8 cellular contexts compared by ENCODE assay signal in the genomic region with DNA sequence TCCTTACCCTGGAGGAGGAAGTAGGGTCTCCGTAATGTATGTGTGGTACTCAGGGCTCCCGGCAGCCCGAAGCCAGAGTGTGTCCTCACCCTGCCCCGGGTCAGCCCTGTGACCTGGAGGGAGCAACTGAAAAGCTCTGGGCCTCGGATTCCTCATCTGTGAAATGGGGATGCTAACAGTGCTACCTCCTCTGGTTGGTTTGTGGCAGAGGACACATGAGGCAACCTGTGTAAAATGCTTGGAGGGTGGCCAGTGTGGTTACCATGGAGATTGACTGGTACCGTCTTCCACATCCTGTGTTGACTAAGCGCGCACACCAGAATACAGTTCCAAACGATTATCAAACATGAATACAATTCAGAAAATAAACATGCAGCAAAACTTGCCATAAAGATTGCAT.
DNase-seq lines count a peak whose midpoint lies in the region; ATAC-seq lines count a peak whose summit lies in the region.

No MANE protein-coding gene starts in this region.

- no peaks in the 10 kb centered on the region for H3K9me3 Mint-ChIP-seq in memory B cell

- 76 to 82% methylated on average over 9 of the region's 9 CpGs for WGBS in aorta, 2 donors

- H3K27ac ChIP-seq in aorta (ENCODE audit: low read depth in 1 of 2, low read length in 2 of 2) (no peak overlapping the region), Karpas-422 (ENCODE audit: low read length) (no peak overlapping the region)

- no peaks in the 10 kb centered on the region for H3K9me2 ChIP-seq in Karpas-422 (replicated peaks; ENCODE audit: insufficient read depth, low read length)

- no peak overlapping the region for H2AFZ ChIP-seq in Karpas-422 (ENCODE audit: low read length)

- ATAC-seq in left cardiac atrium (peak in 1 of 2 donors; percentile 51), Right ventricle myocardium superior (ENCODE audit: poor library complexity) (no peak), memory B cell (ENCODE audit: low read depth) (peak; percentile 39), aorta (ENCODE audit: low FRiP score) (peak; percentile 34), HG02870 (IDR thresholded peaks at IDR 0.05; ENCODE audit: unreplicated experiment) (no peak), GM21619 (IDR thresholded peaks at IDR 0.05; ENCODE audit: unreplicated experiment) (no peak)

- no peak overlapping the region for H3K9ac ChIP-seq in Karpas-422 (ENCODE audit: low read length)

- H3K4me3 ChIP-seq in aorta (ENCODE audit: low read length in 2 of 2) (no peak overlapping the region), Karpas-422 (ENCODE audit: low read length) (no peak overlapping the region)

- intact Hi-C loops in left cardiac atrium (cut with DNase I) (no loop called here), Right ventricle myocardium superior (cut with DNase I) (no loop called here), aorta (cut with DNase I) (loop anchor here (5.0 to 10.0 kb wide), 3 partner anchors 103 to 706 kb away; no protein-coding TSS in a partner anchor)

- DNase-seq in left cardiac atrium (peak; percentile 38), Right ventricle myocardium superior (no peak), memory B cell (ENCODE audit: low spot score in 2 of 2) (no peak), aorta (peak in 1 of 2 donors; percentile 68), Karpas-422 (no peak)
- DNase-seq in activated effector memory CD4-positive, alpha-beta T cell treated with Interleukin-2 at 50 U/mL for 16 hours, result peak; percentile 75

- H4K20me1 ChIP-seq in Karpas-422 (ENCODE audit: insufficient read depth, low read depth, low read length), result no peaks in the 10 kb centered on the region

- H3K27me3 Mint-ChIP-seq in memory B cell, result peaks cover 3% of the 10 kb centered on the region

- H3K4me3 Mint-ChIP-seq in memory B cell, result no peak overlapping the region

- H3K36me3 ChIP-seq in aorta (ENCODE audit: control insufficient read depth in 1 of 2, insufficient read depth in 2 of 2, low read length in 1 of 2) (no peaks in the 10 kb centered on the region), Karpas-422 (ENCODE audit: insufficient read depth, low read length) (no peaks in the 10 kb centered on the region)

- no peak overlapping the region for H3K4me2 ChIP-seq in Karpas-422 (ENCODE audit: low read depth, low read length, poor library complexity, severe bottlenecking)

- no peaks in the 10 kb centered on the region for H3K4me1 Mint-ChIP-seq in memory B cell

- H3K4me1 ChIP-seq in aorta (ENCODE audit: control insufficient read depth in 1 of 2, insufficient read depth in 2 of 2, low read length in 2 of 2), result peaks cover 0 to 6% of the 10 kb centered on the region in 2 donors
- H3K4me1 ChIP-seq in Karpas-422 (ENCODE audit: low read length), result no peaks in the 10 kb centered on the region

- H3K79me2 ChIP-seq in Karpas-422 (ENCODE audit: low read length), result no peaks in the 10 kb centered on the region

- no peaks in the 10 kb centered on the region for H3K36me3 Mint-ChIP-seq in memory B cell

- H3K27me3 ChIP-seq in aorta (ENCODE audit: control insufficient read depth in 1 of 2, insufficient read depth in 2 of 2, low read length in 1 of 2), result no peaks in the 10 kb centered on the region
- H3K27me3 ChIP-seq in Karpas-422 (ENCODE audit: low read length), result no peaks in the 10 kb centered on the region

- H3K27ac Mint-ChIP-seq in memory B cell, result peak overlapping the region; percentile 55

- H3K9me3 ChIP-seq in aorta (ENCODE audit: control insufficient read depth, low read length) (no peaks in the 10 kb centered on the region), Karpas-422 (ENCODE audit: low read length) (no peaks in the 10 kb centered on the region)

Comparison
In these comparisons a context has a peak if more than half of its experiments do, and no peak if none do; other contexts are left out.
1. DNase-seq: peak in left cardiac atrium (single experiment) and activated effector memory CD4-positive, alpha-beta T cell treated with Interleukin-2 at 50 U/mL for 16 hours (single experiment); none in Right ventricle myocardium superior (single experiment), memory B cell (0 of 2) and Karpas-422 (single experiment).
2. ATAC-seq: peak in memory B cell (single experiment) and aorta (single experiment); none in Right ventricle myocardium superior (single experiment), HG02870 (single experiment) and GM21619 (single experiment).
3. intact Hi-C loops: an anchor here in aorta (5.0 to 10.0 kb wide); none called in left cardiac atrium and Right ventricle myocardium superior.